In genomic region chr11:64851831-64852337, GRCh38 we compare ENCODE assay signal across 10 cellular contexts. TPM values are rescaled to one million over a fixed set of nuclear protein-coding genes. Genes with fewer than 3 reads are reported as not detected.
DNase-seq lines count a peak whose midpoint lies in the region; ATAC-seq and TF ChIP-seq lines count a peak whose summit lies in the region.
"Had no signal": no experiment of that assay in that cellular context is flagged by ENCODE, and none has a peak within 500 bp of the region (broad histone marks: within the 10 kb centered on the region; RNA-seq: fewer than 3 reads in every experiment).

No MANE protein-coding gene starts in this region.

- peak overlapping the region; percentile 89 to 98 (median 94) for H3K27ac Mint-ChIP-seq in immature natural killer cell

- peak overlapping the region; percentile 66 to 80 (median 76) for H3K4me3 Mint-ChIP-seq in immature natural killer cell

- peak overlapping the region; percentile 15 to 88 (median 55); a peak in 17 of 22 replicates for H3K9ac ChIP-seq in BLaER1 treated with 17β-estradiol and CSF1 and Interleukin-3, amounts not matched to agents 10 nM and 100 nM

- H3K36me3 Mint-ChIP-seq in immature natural killer cell: peaks cover 8 to 10% (median 9%) of the 10 kb centered on the region in 3 donors

- peaks cover 5 to 17% (median 15%) of the 10 kb centered on the region in 3 donors for H3K27me3 Mint-ChIP-seq in immature natural killer cell (ENCODE audit: low read depth in 3 of 3)

- no peak for TF ChIP-seq POLR2A in Peyer's patch (IDR thresholded peaks at IDR 0.05)

- ATAC-seq in GM18909 (IDR thresholded peaks at IDR 0.05; ENCODE audit: poor library complexity, unreplicated experiment): peak; percentile 20

- H3K4me1 Mint-ChIP-seq in immature natural killer cell: peaks cover 92 to 93% of the 10 kb centered on the region in 2 donors

- peaks cover 13 to 47% (median 35%) of the 10 kb centered on the region in 11 experiments for H3K36me3 ChIP-seq in BLaER1 treated with 17β-estradiol and CSF1 and Interleukin-3, amounts not matched to agents 10 nM and 100 nM
- H3K36me3 ChIP-seq in Peyer's patch (peaks cover 0 to 20% (median 0%) of the 10 kb centered on the region in 3 donors), SJCRH30 (peaks cover 20% of the 10 kb centered on the region; the same call in 1 of the 2 replicates)

- H3K4me1 ChIP-seq in BLaER1 treated with 17β-estradiol and CSF1 and Interleukin-3, amounts not matched to agents 10 nM and 100 nM: peaks cover 97 to 100% (median 98%) of the 10 kb centered on the region in 10 experiments
- H3K4me1 ChIP-seq in Peyer's patch (peaks cover 25 to 97% (median 85%) of the 10 kb centered on the region in 4 donors), SJCRH30 (peaks cover 43% of the 10 kb centered on the region)

- peaks cover 16 to 60% (median 44%) of the 10 kb centered on the region in 11 experiments; a peak in 20 of 22 replicates for H4K20me1 ChIP-seq in BLaER1 treated with 17β-estradiol and CSF1 and Interleukin-3, amounts not matched to agents 10 nM and 100 nM

- no peak for TF ChIP-seq CTCF in Peyer's patch (IDR thresholded peaks at IDR 0.05)

- DNase-seq in Peyer's patch (peak in 2 of 3 donors; percentile 82 to 88), immature natural killer cell (no peak), SJCRH30 (no peak), DMS153 (lab: John Stamatoyannopoulos, UW) (no peak), epidermal melanocyte (ENCODE audit: insufficient read length, low spot score) (no peak)
- DNase-seq in effector CD8-positive, alpha-beta T cell (lab: John Stamatoyannopoulos, UW): no peak
- DNase-seq: DMS79, NCI-H1930 had no signal

- peak overlapping the region in 9 of 11 experiments; percentile 11 to 98 (median 68); a peak in 16 of 22 replicates for H3K27ac ChIP-seq in BLaER1 treated with 17β-estradiol and CSF1 and Interleukin-3, amounts not matched to agents 10 nM and 100 nM
- H3K27ac ChIP-seq in Peyer's patch (peak overlapping the region; percentile 51 to 95 (median 88)), SJCRH30 (no peak overlapping the region)

- H3K9me3 ChIP-seq in BLaER1 treated with 17β-estradiol and CSF1 and Interleukin-3, amounts not matched to agents 10 nM and 100 nM (replicated peaks in 1 of 11): no peaks in the 10 kb centered on the region
- H3K9me3 ChIP-seq in Peyer's patch (peaks cover 0 to 2% (median 0%) of the 10 kb centered on the region in 4 donors), SJCRH30 (replicated peaks) (no peaks in the 10 kb centered on the region)

- no peaks in the 10 kb centered on the region for H3K27me3 ChIP-seq in BLaER1 treated with 17β-estradiol and CSF1 and Interleukin-3, amounts not matched to agents 10 nM and 100 nM
- H3K27me3 ChIP-seq in Peyer's patch: no peaks in the 10 kb centered on the region
- no peaks in the 10 kb centered on the region for H3K27me3 ChIP-seq in SJCRH30

- H3K9me3 Mint-ChIP-seq in immature natural killer cell: no peaks in the 10 kb centered on the region

- peak overlapping the region; percentile 93 to 100 (median 98) for H3K4me2 ChIP-seq in BLaER1 treated with 17β-estradiol and CSF1 and Interleukin-3, amounts not matched to agents 10 nM and 100 nM

- H3K4me3 ChIP-seq in BLaER1 treated with 17β-estradiol and CSF1 and Interleukin-3, amounts not matched to agents 10 nM and 100 nM: peak overlapping the region in 1 of 10 experiments; percentile 26; a peak in 3 of 20 replicates
- H3K4me3 ChIP-seq in Peyer's patch (peak overlapping the region in 1 of 4 donors; percentile 12), SJCRH30 (no peak overlapping the region)

RNA-seq across cellular contexts. Expression of gene CDC42BPG, which starts 7.4 kb away (rescaled TPM):
- 10 to 100 TPM; 25.6 to 78.6 (median 52.1) TPM for total RNA-seq in Peyer's patch
- polyA plus RNA-seq in immature natural killer cell: under 1 TPM in 2 of 3 donors, not detected in 1; 0.13 to 0.22 TPM
- total RNA-seq in SJCRH30 (2014; rRNA removed; shearing (Covaris generic)): 0.03 and 0.10 TPM in 2 replicates

RNA-seq across cellular contexts. Expression of gene EHD1, which starts 26.5 kb away (rescaled TPM):
- 100 to 1,000 TPM in 2 of 4 donors, 10 to 100 TPM in 2; 56.2 to 185 (median 98.6) TPM for total RNA-seq in Peyer's patch
- polyA plus RNA-seq in immature natural killer cell: 100 to 1,000 TPM; 136 to 247 (median 160) TPM
- total RNA-seq in SJCRH30 (2014; rRNA removed; shearing (Covaris generic)): 43.4 and 45.0 TPM in 2 replicates

RNA-seq across cellular contexts. Expression of gene MEN1, which starts 41.5 kb away (rescaled TPM):
- total RNA-seq in Peyer's patch: 10 to 100 TPM; 20.3 to 47.0 (median 31.9) TPM
- polyA plus RNA-seq in immature natural killer cell: 10 to 100 TPM; 15.3 to 36.1 (median 27.1) TPM
- 25.9 and 26.3 TPM in 2 replicates for total RNA-seq in SJCRH30 (2014; rRNA removed; shearing (Covaris generic))

RNA-seq across cellular contexts. Expression of gene MAP4K2, which starts 48.9 kb away (rescaled TPM):
- total RNA-seq in Peyer's patch: 10 to 100 TPM in 3 of 4 donors, 1 to 10 TPM in 1; 3.3 to 34.7 (median 20.3) TPM
- polyA plus RNA-seq in immature natural killer cell: 10 to 100 TPM in 2 of 3 donors, 1 to 10 TPM in 1; 9.2 to 16.4 (median 15.9) TPM
- total RNA-seq in SJCRH30 (2014; rRNA removed; shearing (Covaris generic)): 8.9 and 9.6 TPM in 2 replicates

Comparison
In these comparisons a context has a peak if more than half of its experiments do, and no peak if none do; other contexts are left out.
1. DNase-seq: peak in Peyer's patch (2 of 3); none in immature natural killer cell (0 of 3), SJCRH30 (0 of 2), DMS153 (single experiment), epidermal melanocyte (single experiment) and effector CD8-positive, alpha-beta T cell (single experiment).
2. RNA of gene CDC42BPG, which starts 7.4 kb away (total RNA-seq): 25.6 to 78.6 TPM in Peyer's patch; 0.03 to 0.10 TPM in SJCRH30; every median in the first group is over 10 times any median in the second.